In the genomic region with DNA sequence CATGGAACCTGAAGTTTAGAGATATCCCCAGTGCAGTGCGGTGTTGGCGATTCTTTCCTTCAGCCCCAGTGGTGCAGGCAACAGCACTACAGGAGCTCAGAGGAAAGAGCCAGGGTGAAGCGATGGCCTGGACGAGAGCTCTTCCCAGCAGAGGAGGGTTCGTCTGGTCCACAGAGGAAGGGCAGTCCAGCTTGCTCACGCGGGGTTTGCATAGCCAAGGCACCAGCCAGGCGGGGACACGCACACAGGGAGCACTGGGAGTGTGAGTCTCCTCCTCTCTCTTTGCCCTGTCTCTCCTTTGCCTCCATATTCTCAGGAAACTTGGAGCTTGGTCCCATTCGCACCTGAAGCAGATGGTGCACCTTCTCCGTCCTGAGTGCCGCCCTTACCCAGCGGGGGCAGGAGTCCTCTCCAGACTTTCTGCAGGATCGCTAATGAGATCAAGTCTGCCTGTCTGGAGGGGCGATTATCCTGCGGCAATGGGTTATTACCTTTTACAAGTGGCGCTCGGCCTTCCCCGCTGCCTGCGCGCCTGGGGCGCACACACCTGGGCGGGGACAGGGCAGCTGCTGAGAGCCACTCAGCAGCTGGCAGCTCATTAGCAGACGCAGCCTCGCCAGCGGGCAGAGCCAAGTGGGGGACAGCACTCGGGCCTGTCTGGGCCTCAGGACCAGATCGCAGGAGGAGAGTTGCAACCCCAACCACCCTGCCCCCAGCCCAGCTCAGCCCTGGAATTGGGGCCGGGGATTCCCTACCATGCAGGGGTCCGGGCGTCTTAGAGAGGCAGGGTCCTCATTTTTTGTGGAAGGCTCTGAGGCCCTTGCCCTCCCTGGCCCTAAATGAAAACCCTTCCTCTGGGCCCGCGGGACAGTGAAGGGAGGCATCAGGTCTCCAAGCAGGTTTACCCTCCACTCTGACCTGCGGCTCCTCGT, we compare ENCODE assay signal across 1 cellular context.
TF ChIP-seq lines count a peak whose summit lies in the region.

No MANE protein-coding gene starts in this region.

TF ChIP-seq in IMR-90, 13 proteins besides CTCF, POLR2A, EP300 and RAD21 (continued from another document):
- TF ChIP-seq, protein P1, sequence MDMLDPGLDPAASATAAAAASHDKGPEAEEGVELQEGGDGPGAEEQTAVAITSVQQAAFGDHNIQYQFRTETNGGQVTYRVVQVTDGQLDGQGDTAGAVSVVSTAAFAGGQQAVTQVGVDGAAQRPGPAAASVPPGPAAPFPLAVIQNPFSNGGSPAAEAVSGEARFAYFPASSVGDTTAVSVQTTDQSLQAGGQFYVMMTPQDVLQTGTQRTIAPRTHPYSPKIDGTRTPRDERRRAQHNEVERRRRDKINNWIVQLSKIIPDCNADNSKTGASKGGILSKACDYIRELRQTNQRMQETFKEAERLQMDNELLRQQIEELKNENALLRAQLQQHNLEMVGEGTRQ (IDR thresholded peaks at IDR 0.05; ENCODE audit: low read depth, low read length): no peak
- no peak for TF ChIP-seq MAZ (IDR thresholded peaks at IDR 0.05; ENCODE audit: borderline replicate concordance, low read depth, low read length)
- TF ChIP-seq ELK1 (IDR thresholded peaks at IDR 0.05; ENCODE audit: borderline replicate concordance, low read depth, low read length): no peak
- no peak for TF ChIP-seq RCOR1 (IDR thresholded peaks at IDR 0.05; ENCODE audit: insufficient replicate concordance, low read length)
- TF ChIP-seq FOS (IDR thresholded peaks at IDR 0.05; ENCODE audit: low read depth, low read length): no peak
- TF ChIP-seq CHD1 (IDR thresholded peaks at IDR 0.05; ENCODE audit: low read depth, low read length): no peak
- TF ChIP-seq BHLHE40 (IDR thresholded peaks at IDR 0.05; ENCODE audit: low read depth, low read length): no peak
